Comparison of ENCODE assay signal across 5 cellular contexts in the genomic region with DNA sequence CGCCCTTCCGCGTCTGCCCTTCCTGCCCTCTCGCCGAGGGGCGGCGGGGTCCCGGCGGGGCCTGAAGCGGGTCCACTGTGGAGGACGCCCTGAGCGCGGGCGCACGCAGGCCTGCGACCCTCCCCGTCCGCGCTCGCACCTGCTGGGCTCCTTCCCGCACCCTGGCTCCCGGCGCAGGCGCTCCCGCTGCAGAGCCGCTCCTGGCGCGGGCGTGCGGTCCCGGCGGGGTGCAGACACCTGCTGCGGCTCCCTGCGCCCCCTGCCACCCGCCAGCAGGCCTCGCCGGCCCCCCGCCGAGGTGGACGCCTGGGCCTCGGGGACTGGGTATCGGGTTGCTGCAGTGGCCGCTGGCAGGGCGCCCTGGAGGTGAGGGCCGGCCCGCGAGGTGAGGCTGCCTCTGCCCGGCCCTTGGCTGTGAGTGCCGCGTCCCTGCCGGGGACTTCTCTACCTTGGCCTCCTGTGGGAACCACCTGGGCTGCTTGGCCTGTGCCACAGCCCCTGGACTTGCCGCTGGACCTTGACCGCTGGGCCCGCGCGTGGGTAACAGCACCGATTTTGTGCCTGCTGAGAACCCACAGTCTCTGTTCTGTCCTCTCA. TPM values are rescaled to one million over a fixed set of nuclear protein-coding genes. Genes with fewer than 3 reads are reported as not detected.
DNase-seq lines count a peak whose midpoint lies in the region; ATAC-seq and TF ChIP-seq lines count a peak whose summit lies in the region.

No MANE protein-coding gene starts in this region.

- H4K5ac ChIP-seq in IMR-90 (ENCODE audit: low read depth, low read length): no peak overlapping the region

- WGBS in IMR-90 (ENCODE audit: extremely low coverage in 2 of 2, insufficient read length in 1 of 2), 2 experiments: 9% methylated on average over 35 of the region's 57 CpGs; no CpG with 5 or more reads in 1 of the 2 experiments

- H3K9ac ChIP-seq in IMR-90 (ENCODE audit: low read depth, low read length) (peak overlapping the region; percentile 80), rectal smooth muscle tissue (ENCODE audit: low read length) (peak overlapping the region; percentile 10)

- TF ChIP-seq CTCF in IMR-90 (conservative IDR thresholded peaks at IDR 0.05; ENCODE audit: low read depth, low read length): no peak

- no peak overlapping the region for H2BK5ac ChIP-seq in IMR-90 (ENCODE audit: low read depth, low read length, poor library complexity, severe bottlenecking)

- TF ChIP-seq RAD21 in IMR-90 (IDR thresholded peaks at IDR 0.05; ENCODE audit: low read length): no peak

- H3K4me2 ChIP-seq in IMR-90 (ENCODE audit: low read depth, low read length): peak overlapping the region; percentile 88

- CTCF ChIA-PET in IMR-90 (lab: Yijun Ruan, JAX): no interaction called here

- 0 out of 4 replicates have a peak overlapping the region, but pooled peaks of 1 of the 2 experiments have one; percentile 39 for H4K8ac ChIP-seq in IMR-90 (ENCODE audit: low read depth in 2 of 2, low read length in 2 of 2)

- 0 out of 2 replicates have a peak, but pooled peaks cover 3% of the 10 kb centered on the region for H3K9me1 ChIP-seq in IMR-90 (ENCODE audit: insufficient read depth, low read length)

- DNase-seq in IMR-90 (no peak), SIG-M5 (lab: John Stamatoyannopoulos, UW) (no peak)
- DNase-seq in effector memory CD4-positive, alpha-beta T cell: no peak

- H2BK120ac ChIP-seq in IMR-90 (ENCODE audit: low read depth, low read length): no peak overlapping the region

- TF ChIP-seq POLR2A in IMR-90 (IDR thresholded peaks at IDR 0.05; ENCODE audit: low read depth, low read length): no peak; the same call in 1 of the 2 replicates

- ATAC-seq in GM21381 (IDR thresholded peaks at IDR 0.05; ENCODE audit: unreplicated experiment) (peak; percentile 9), IMR-90 (ENCODE audit: low read depth) (peak; percentile 6)

- H2BK20ac ChIP-seq in IMR-90 (ENCODE audit: low read depth, low read length): no peak overlapping the region

- intact Hi-C loops in IMR-90 (cut with micrococcal nuclease): no loop called here

- peak overlapping the region; percentile 84 for H3K4me3 ChIP-seq in IMR-90 (ENCODE audit: insufficient read depth, low read depth, low read length)
- peak overlapping the region; percentile 60 for H3K4me3 ChIP-seq in effector memory CD4-positive, alpha-beta T cell (ENCODE audit: insufficient read depth, low read depth, low read length, poor library complexity, severe bottlenecking)
- peak overlapping the region; percentile 93 for H3K4me3 ChIP-seq in rectal smooth muscle tissue (ENCODE audit: low read length)

- H2AK9ac ChIP-seq in IMR-90 (replicated peaks; ENCODE audit: low read depth, low read length, poor library complexity): peak overlapping the region; percentile 92

- no peak overlapping the region for H2BK15ac ChIP-seq in IMR-90 (ENCODE audit: low read depth, low read length)

- BruUV-seq in IMR-90 (replicated peaks; lab: Mats Ljungman, UMichigan): no TSS peak

- H4K20me1 ChIP-seq in IMR-90 (ENCODE audit: insufficient read depth, low read length): peaks cover 19% of the 10 kb centered on the region

- 0 out of 2 replicates have a peak overlapping the region, but pooled peaks have one; percentile 0 for H3K23ac ChIP-seq in IMR-90 (ENCODE audit: low read depth, low read length)

- POLR2A ChIA-PET in IMR-90 (lab: Charles Lee; ENCODE audit: unreplicated experiment): no interaction called here

- H3K36me3 ChIP-seq in IMR-90 (ENCODE audit: control insufficient read depth, insufficient read depth, low read length) (no peaks in the 10 kb centered on the region), rectal smooth muscle tissue (ENCODE audit: control insufficient read depth, insufficient read depth, low read length) (no peaks in the 10 kb centered on the region)
- no peaks in the 10 kb centered on the region for H3K36me3 ChIP-seq in effector memory CD4-positive, alpha-beta T cell (ENCODE audit: control insufficient read depth, insufficient read depth, low read length)

- in situ Hi-C loops in IMR-90 (cut with MboI; ENCODE audit: low sequenced_read_pairs): no loop called here

- H3K27me3 ChIP-seq in IMR-90 (ENCODE audit: control insufficient read depth, insufficient read depth, low read length) (peaks cover 5% of the 10 kb centered on the region; the same call in 1 of the 2 replicates), rectal smooth muscle tissue (ENCODE audit: control insufficient read depth, insufficient read depth, low read length) (no peaks in the 10 kb centered on the region)
- H3K27me3 ChIP-seq in effector memory CD4-positive, alpha-beta T cell (replicated peaks; ENCODE audit: control insufficient read depth, insufficient read depth, low read length, poor library complexity, severe bottlenecking): no peaks in the 10 kb centered on the region

- dilution Hi-C loops in IMR-90 (cut with HindIII; ENCODE audit: low sequenced_read_pairs, unreplicated experiment): no loop called here

- peaks cover 6 to 35% of the 10 kb centered on the region in 2 experiments; a peak in 3 of 4 replicates for H3K79me1 ChIP-seq in IMR-90 (ENCODE audit: low read depth in 1 of 2, low read length in 2 of 2)

- no peak overlapping the region; the same call in 1 of the 2 replicates for H3K27ac ChIP-seq in IMR-90 (ENCODE audit: insufficient read depth, low read length)
- peak overlapping the region; percentile 67 for H3K27ac ChIP-seq in effector memory CD4-positive, alpha-beta T cell (ENCODE audit: insufficient read depth, low read length, poor library complexity, severe bottlenecking)
- peak overlapping the region; percentile 40 for H3K27ac ChIP-seq in rectal smooth muscle tissue (ENCODE audit: low read depth, low read length)

- H4K91ac ChIP-seq in IMR-90 (ENCODE audit: insufficient read depth, low read depth, low read length): no peak overlapping the region; the same call in 1 of the 2 replicates

- no peak overlapping the region for H2AK5ac ChIP-seq in IMR-90 (ENCODE audit: low read depth, low read length)

- H3K4me1 ChIP-seq in IMR-90 (ENCODE audit: control insufficient read depth, insufficient read depth, low read length) (peaks cover 15% of the 10 kb centered on the region), rectal smooth muscle tissue (ENCODE audit: control insufficient read depth, insufficient read depth, low read length) (peaks cover 5% of the 10 kb centered on the region)
- peaks cover 17% of the 10 kb centered on the region for H3K4me1 ChIP-seq in effector memory CD4-positive, alpha-beta T cell (ENCODE audit: control insufficient read depth, insufficient read depth, low read length, poor library complexity, severe bottlenecking)

- no peak overlapping the region for H3K56ac ChIP-seq in IMR-90 (ENCODE audit: extremely low read depth, insufficient read depth, low read length)

- H3K14ac ChIP-seq in IMR-90 (replicated peaks; ENCODE audit: low read depth, low read length): no peak overlapping the region

- no peak overlapping the region for H3K18ac ChIP-seq in IMR-90 (ENCODE audit: low read depth, low read length)

- H3K9me3 ChIP-seq in IMR-90 (ENCODE audit: control insufficient read depth, insufficient read depth, low read length): no peaks in the 10 kb centered on the region
- no peaks in the 10 kb centered on the region for H3K9me3 ChIP-seq in effector memory CD4-positive, alpha-beta T cell (ENCODE audit: control insufficient read depth, low read length)

- no peak overlapping the region for H3K4ac ChIP-seq in IMR-90 (ENCODE audit: low read depth, low read length)

- peak overlapping the region; percentile 96 for H2AFZ ChIP-seq in IMR-90 (replicated peaks; ENCODE audit: low read length, poor library complexity)

TF ChIP-seq in IMR-90, 13 proteins besides CTCF, POLR2A, EP300 and RAD21:
- TF ChIP-seq CHD1 (IDR thresholded peaks at IDR 0.05; ENCODE audit: low read depth, low read length) (0 out of 2 replicates have a peak, but pooled peaks have one; percentile 52), BHLHE40 (IDR thresholded peaks at IDR 0.05; ENCODE audit: low read depth, low read length) (no peak), RCOR1 (IDR thresholded peaks at IDR 0.05; ENCODE audit: insufficient replicate concordance, low read length) (peak; percentile 25)

RNA-seq across cellular contexts. Expression of a gene that starts 0.6 kb away (rescaled TPM):
- 7.7 and 7.8 TPM in 2 replicates for total RNA-seq in IMR-90 (2012; rRNA removed)
- 37.8 and 41.4 TPM in 2 replicates for polyA plus RNA-seq in IMR-90 (2012; rRNA removed)
- 19.6 and 40.1 TPM in 2 replicates for polyA plus RNA-seq in IMR-90 (2012; cell fraction: cytosol; rRNA removed)
- 177 and 484 TPM in 2 replicates for polyA plus RNA-seq in IMR-90 (2012; cell fraction: nucleus; rRNA removed; ENCODE audit: low replicate concordance)

RNA-seq across cellular contexts. Expression of a gene that starts 12.7 kb away (rescaled TPM):
- total RNA-seq in IMR-90 (2012; rRNA removed): 32.8 and 36.1 TPM in 2 replicates
- 35.1 and 39.0 TPM in 2 replicates for polyA plus RNA-seq in IMR-90 (2012; rRNA removed)
- 30.8 and 36.6 TPM in 2 replicates for polyA plus RNA-seq in IMR-90 (2012; cell fraction: cytosol; rRNA removed)
- 109 and 195 TPM in 2 replicates for polyA plus RNA-seq in IMR-90 (2012; cell fraction: nucleus; rRNA removed; ENCODE audit: low replicate concordance)

RNA-seq across cellular contexts. Expression of a gene that starts 15.8 kb away (rescaled TPM):
- total RNA-seq in IMR-90 (2012; rRNA removed): 14.3 and 16.4 TPM in 2 replicates
- polyA plus RNA-seq in IMR-90 (2012; rRNA removed): 21.4 and 23.1 TPM in 2 replicates
- polyA plus RNA-seq in IMR-90 (2012; cell fraction: cytosol; rRNA removed): 24.4 and 24.7 TPM in 2 replicates
- 41.1 and 61.6 TPM in 2 replicates for polyA plus RNA-seq in IMR-90 (2012; cell fraction: nucleus; rRNA removed; ENCODE audit: low replicate concordance)

RNA-seq across cellular contexts. Expression of a gene that starts 27.4 kb away (rescaled TPM):
- total RNA-seq in IMR-90 (2012; rRNA removed): 12.2 and 12.5 TPM in 2 replicates
- 33.0 and 33.7 TPM in 2 replicates for polyA plus RNA-seq in IMR-90 (2012; rRNA removed)
- 20.7 and 23.8 TPM in 2 replicates for polyA plus RNA-seq in IMR-90 (2012; cell fraction: cytosol; rRNA removed)
- polyA plus RNA-seq in IMR-90 (2012; cell fraction: nucleus; rRNA removed; ENCODE audit: low replicate concordance): 144 and 149 TPM in 2 replicates

RNA-seq across cellular contexts. Expression of a gene that starts 54.4 kb away (rescaled TPM):
- total RNA-seq in IMR-90 (2012; rRNA removed): 15.6 and 23.6 TPM in 2 replicates
- polyA plus RNA-seq in IMR-90 (2012; rRNA removed): 38.9 and 58.9 TPM in 2 replicates
- 56.0 and 58.7 TPM in 2 replicates for polyA plus RNA-seq in IMR-90 (2012; cell fraction: cytosol; rRNA removed)
- polyA plus RNA-seq in IMR-90 (2012; cell fraction: nucleus; rRNA removed; ENCODE audit: low replicate concordance): 16.9 and 31.2 TPM in 2 replicates
